ENCODE assay signal across 12 cellular contexts in genomic region chr6:158687507-158687906, GRCh38. TPM values are rescaled to one million over a fixed set of nuclear protein-coding genes. Genes with fewer than 3 reads are reported as not detected.
DNase-seq lines count a peak whose midpoint lies in the region; ATAC-seq lines count a peak whose summit lies in the region.
"Had no signal": no experiment of that assay in that cellular context is flagged by ENCODE, and none has a peak within 500 bp of the region (broad histone marks: within the 10 kb centered on the region; RNA-seq: fewer than 3 reads in every experiment).

No MANE protein-coding gene starts in this region.

- DNase-seq in activated T-cell treated with anti-CD3 and anti-CD28 coated beads, Interleukin-2, amount 50 U/mL, for 72 hours = no peak
- no peak for DNase-seq in activated T-cell treated with anti-CD3 and anti-CD28 coated beads for 4 hours
- DNase-seq in activated CD8-positive, alpha-beta T cell treated with anti-CD3 and anti-CD28 coated beads, Interleukin-2, amount 10 ng/mL, durations not matched to agents 7 days and 5 days = no peak
- no peak for DNase-seq in memory B cell (ENCODE audit: low spot score in 2 of 2)
- no peak for DNase-seq in SJCRH30
- DNase-seq: NCI-H2029, NCI-H69, SW 1271 had no signal

- H3K9me3 Mint-ChIP-seq in activated T-cell treated with anti-CD3 and anti-CD28 coated beads, Interleukin-2, amount 50 U/mL, for 72 hours = no peaks in the 10 kb centered on the region
- no peaks in the 10 kb centered on the region for H3K9me3 Mint-ChIP-seq in activated CD8-positive, alpha-beta T cell treated with anti-CD3 and anti-CD28 coated beads, Interleukin-2, amount 10 ng/mL, durations not matched to agents 7 days and 5 days (ENCODE audit: insufficient read depth)
- no peaks in the 10 kb centered on the region for H3K9me3 Mint-ChIP-seq in memory B cell

- peak overlapping the region in 1 of 2 donors; percentile 16 for H3K4me3 Mint-ChIP-seq in activated T-cell treated with anti-CD3 and anti-CD28 coated beads, Interleukin-2, amount 50 U/mL, for 72 hours
- no peak overlapping the region for H3K4me3 Mint-ChIP-seq in activated CD8-positive, alpha-beta T cell treated with anti-CD3 and anti-CD28 coated beads, Interleukin-2, amount 10 ng/mL, durations not matched to agents 7 days and 5 days
- peak overlapping the region; percentile 39 for H3K4me3 Mint-ChIP-seq in memory B cell

- H3K27ac Mint-ChIP-seq in activated T-cell treated with anti-CD3 and anti-CD28 coated beads, Interleukin-2, amount 50 U/mL, for 72 hours = peak overlapping the region; percentile 59
- H3K27ac Mint-ChIP-seq in activated CD8-positive, alpha-beta T cell treated with anti-CD3 and anti-CD28 coated beads, Interleukin-2, amount 10 ng/mL, durations not matched to agents 7 days and 5 days = peak overlapping the region; percentile 88
- peak overlapping the region; percentile 81 for H3K27ac Mint-ChIP-seq in memory B cell

- peak overlapping the region; percentile 93 for H3K27ac ChIP-seq in thymus (ENCODE audit: low read depth)
- no peak overlapping the region for H3K27ac ChIP-seq in SJCRH30
- H3K27ac ChIP-seq: hepatocyte had no signal

- H3K4me3 ChIP-seq in thymus (ENCODE audit: low read length) (no peak overlapping the region), SJCRH30 (no peak overlapping the region)
- H3K4me3 ChIP-seq: hepatocyte had no signal

- no peaks in the 10 kb centered on the region for H3K9me3 ChIP-seq in thymus (ENCODE audit: control insufficient read depth)
- H3K9me3 ChIP-seq in SJCRH30 (replicated peaks) = no peaks in the 10 kb centered on the region

- peaks cover 28% of the 10 kb centered on the region for H3K4me1 ChIP-seq in thymus (ENCODE audit: control insufficient read depth, insufficient read depth, low read length)
- H3K4me1 ChIP-seq in SJCRH30 = no peaks in the 10 kb centered on the region

- H3K27me3 ChIP-seq in thymus (ENCODE audit: control insufficient read depth, insufficient read depth) (no peaks in the 10 kb centered on the region), SJCRH30 (no peaks in the 10 kb centered on the region)
- H3K27me3 ChIP-seq: hepatocyte had no signal

- H3K4me1 Mint-ChIP-seq in activated T-cell treated with anti-CD3 and anti-CD28 coated beads, Interleukin-2, amount 50 U/mL, for 72 hours (ENCODE audit: low read depth) = peaks cover 66% of the 10 kb centered on the region
- peaks cover 65% of the 10 kb centered on the region for H3K4me1 Mint-ChIP-seq in activated CD8-positive, alpha-beta T cell treated with anti-CD3 and anti-CD28 coated beads, Interleukin-2, amount 10 ng/mL, durations not matched to agents 7 days and 5 days (ENCODE audit: low read depth)
- H3K4me1 Mint-ChIP-seq in memory B cell = peaks cover 18% of the 10 kb centered on the region

- CTCF ChIA-PET in activated CD8-positive, alpha-beta T cell treated with anti-CD3 and anti-CD28 coated beads, Interleukin-2, amount 10 ng/mL, durations not matched to agents 7 days and 5 days (lab: Charles Lee) = interaction anchor here (0.6 to 7.7 kb wide), 10 partner anchors 10 to 473 kb away, joined by 3 to 154 read pairs (median 4); no protein-coding TSS in a partner anchor

- no peaks in the 10 kb centered on the region for H3K27me3 Mint-ChIP-seq in activated T-cell treated with anti-CD3 and anti-CD28 coated beads, Interleukin-2, amount 50 U/mL, for 72 hours (ENCODE audit: low read depth)
- no peaks in the 10 kb centered on the region for H3K27me3 Mint-ChIP-seq in activated CD8-positive, alpha-beta T cell treated with anti-CD3 and anti-CD28 coated beads, Interleukin-2, amount 10 ng/mL, durations not matched to agents 7 days and 5 days (ENCODE audit: low read depth)
- H3K27me3 Mint-ChIP-seq in memory B cell = no peaks in the 10 kb centered on the region

- WGBS in thymus = 75% methylated on average over 4 of the region's 4 CpGs

- POLR2A ChIA-PET in activated CD8-positive, alpha-beta T cell treated with anti-CD3 and anti-CD28 coated beads, Interleukin-2, amount 10 ng/mL, durations not matched to agents 7 days and 5 days (lab: Charles Lee) = interaction anchor here (1.0 to 1.6 kb wide), 4 partner anchors 24 to 43 kb away, joined by 4 to 8 read pairs (median 6); partner anchors contain the start of genes DYNLT1 and SYTL3

- ATAC-seq in activated T-cell treated with anti-CD3 and anti-CD28 coated beads, Interleukin-2, amount 50 U/mL, for 72 hours (replicated peaks in 1 of 2) = no peak
- ATAC-seq in activated CD8-positive, alpha-beta T cell treated with anti-CD3 and anti-CD28 coated beads, Interleukin-2, amount 10 ng/mL, durations not matched to agents 7 days and 5 days = no peak
- ATAC-seq in memory B cell (ENCODE audit: low read depth) (no peak), GM19035 (IDR thresholded peaks at IDR 0.05; ENCODE audit: unreplicated experiment) (no peak), GM21576 (IDR thresholded peaks at IDR 0.05; ENCODE audit: unreplicated experiment) (no peak)

- H3K36me3 Mint-ChIP-seq in activated T-cell treated with anti-CD3 and anti-CD28 coated beads, Interleukin-2, amount 50 U/mL, for 72 hours (ENCODE audit: insufficient read depth in 2 of 2) = peaks cover 22 to 48% of the 10 kb centered on the region in 2 donors
- H3K36me3 Mint-ChIP-seq in activated CD8-positive, alpha-beta T cell treated with anti-CD3 and anti-CD28 coated beads, Interleukin-2, amount 10 ng/mL, durations not matched to agents 7 days and 5 days (ENCODE audit: low read depth) = peaks cover 55% of the 10 kb centered on the region
- H3K36me3 Mint-ChIP-seq in memory B cell = peaks cover 5% of the 10 kb centered on the region

- H3K36me3 ChIP-seq in thymus (ENCODE audit: control insufficient read depth, insufficient read depth) (peaks cover 10% of the 10 kb centered on the region), SJCRH30 (peaks cover 10% of the 10 kb centered on the region)

RNA-seq across cellular contexts. Expression of gene SYTL3, which starts 37.7 kb away (rescaled TPM):
- total RNA-seq in activated T-cell treated with anti-CD3 and anti-CD28 coated beads, Interleukin-2, amount 50 U/mL, for 72 hours = 100 to 1,000 TPM; 267 to 353 TPM
- total RNA-seq in activated CD8-positive, alpha-beta T cell treated with anti-CD3 and anti-CD28 coated beads, Interleukin-2, amount 10 ng/mL, durations not matched to agents 7 days and 5 days = 10 to 100 TPM; 43.5 to 48.3 TPM
- polyA plus RNA-seq in thymus = 109 TPM
- total RNA-seq in SJCRH30 (2014; rRNA removed; shearing (Covaris generic)) = 15.4 and 16.4 TPM in 2 replicates

RNA-seq across cellular contexts. Expression of gene DYNLT1, which starts 43.0 kb away (rescaled TPM):
- total RNA-seq in activated T-cell treated with anti-CD3 and anti-CD28 coated beads, Interleukin-2, amount 50 U/mL, for 72 hours = 100 to 1,000 TPM; 111 to 127 TPM
- 10 to 100 TPM; 79.0 to 86.4 TPM for total RNA-seq in activated CD8-positive, alpha-beta T cell treated with anti-CD3 and anti-CD28 coated beads, Interleukin-2, amount 10 ng/mL, durations not matched to agents 7 days and 5 days
- polyA plus RNA-seq in thymus = 248 TPM
- 99.1 and 104 TPM in 2 replicates for total RNA-seq in SJCRH30 (2014; rRNA removed; shearing (Covaris generic))

Comparison
In these comparisons a context has a peak if more than half of its experiments do, and no peak if none do; other contexts are left out.
1. RNA of gene SYTL3, which starts 37.7 kb away (total RNA-seq): 267 to 353 TPM in activated T-cell treated with anti-CD3 and anti-CD28 coated beads, Interleukin-2, amount 50 U/mL, for 72 hours; 43.5 to 48.3 TPM in activated CD8-positive, alpha-beta T cell treated with anti-CD3 and anti-CD28 coated beads, Interleukin-2, amount 10 ng/mL, durations not matched to agents 7 days and 5 days and 15.4 to 16.4 TPM in SJCRH30; every median in the first group is over 4 times any median in the second.
2. Peak in every context shown above with its lines, with median percentiles within 50 percentile points of each other: H3K27ac Mint-ChIP-seq.